Comparison of ENCODE assay signal across 22 cellular contexts in the genomic region with DNA sequence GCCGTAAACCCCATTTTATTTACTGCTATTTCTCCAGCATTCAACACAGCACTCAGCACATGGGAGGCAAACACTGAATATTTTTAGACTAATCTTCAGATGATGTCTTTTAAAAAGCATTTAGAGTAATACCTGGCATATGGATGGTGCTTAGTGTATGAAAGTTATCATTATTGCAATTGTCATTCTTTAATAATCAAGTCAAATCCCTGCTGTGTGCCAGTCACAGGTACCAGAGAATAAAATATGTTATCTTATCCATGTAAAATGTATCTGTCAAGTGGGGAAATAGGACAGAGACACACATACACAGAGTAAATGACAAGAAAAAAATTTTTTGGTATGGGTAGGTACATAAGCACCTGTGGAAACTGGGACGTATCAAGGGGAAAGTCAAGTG. TPM values are rescaled to one million over a fixed set of nuclear protein-coding genes. Genes with fewer than 3 reads are reported as not detected.
"Had no signal": no experiment of that assay in that cellular context is flagged by ENCODE, and none has a peak within 500 bp of the region (broad histone marks: within the 10 kb centered on the region; RNA-seq: fewer than 3 reads in every experiment).

No MANE protein-coding gene starts in this region.

- FAIRE-seq: keratinocyte had no signal

- H3K9me3 ChIP-seq: ascending aorta, colonic mucosa, left lung, ovary, psoas muscle, tibial artery had no signal

- H3K4me3 ChIP-seq: ascending aorta, colonic mucosa, left lung, ovary, psoas muscle, tibial artery had no signal

- H3K4me1 ChIP-seq: colonic mucosa, psoas muscle, tibial artery had no signal

- H3K27me3 ChIP-seq: ascending aorta, colonic mucosa, foreskin keratinocyte, left lung, ovary, tibial artery had no signal

- H3K27ac Mint-ChIP-seq: mesothelial cell of epicardium had no signal

- H3K27me3 Mint-ChIP-seq: central memory CD8-positive, alpha-beta T cell had no signal

- H3K4me1 Mint-ChIP-seq: mesothelial cell of epicardium, neural crest cell had no signal

- ATAC-seq: foreskin keratinocyte; left lung; psoas muscle; stimulated activated naive CD8-positive, alpha-beta T cell treated with anti-CD3 and anti-CD28 coated beads, Interleukin-15, Interleukin-2, amounts not matched to agents 100 U/mL and 50 U/mL, for 24 hours had no signal

- DNase-seq: activated CD4-positive, CD25-positive, alpha-beta regulatory T cell treated with anti-CD3 and anti-CD28 coated beads, Interleukin-2, amount 50 U/mL, for 72 hours; activated gamma-delta T cell; colonic mucosa; foreskin keratinocyte; hippocampal formation; left lung; ovary; psoas muscle; right cardiac atrium; stimulated activated naive CD8-positive, alpha-beta T cell treated with anti-CD3 and anti-CD28 coated beads, Interleukin-15, Interleukin-2, amounts not matched to agents 100 U/mL and 50 U/mL, for 24 hours; tibial artery had no signal

- H3K27ac ChIP-seq: ascending aorta, colonic mucosa, foreskin keratinocyte, ovary, psoas muscle, tibial artery, VCaP had no signal

- H3K36me3 Mint-ChIP-seq: mesothelial cell of epicardium had no signal

- H3K9me3 Mint-ChIP-seq: central memory CD8-positive, alpha-beta T cell; mesothelial cell of epicardium; neural crest cell had no signal

- H3K36me3 ChIP-seq: ascending aorta, colonic mucosa, ovary, tibial artery had no signal

- H3K4me3 Mint-ChIP-seq: central memory CD8-positive, alpha-beta T cell; mesothelial cell of epicardium; neural crest cell had no signal

RNA-seq across cellular contexts. Expression of gene ANKRD22, which starts 18.5 kb away (rescaled TPM):
- total RNA-seq: ascending aorta, lung microvascular endothelial cell, neural crest cell, psoas muscle, skeletal muscle tissue had no signal
- polyA plus RNA-seq: fibroblast of lung, right cardiac atrium had no signal

RNA-seq across cellular contexts. Expression of gene LIPM, which starts 30.6 kb away (rescaled TPM):
- total RNA-seq: ascending aorta, colonic mucosa, epithelial cell of proximal tubule, fibroblast of lung, left lung, lung microvascular endothelial cell, mesothelial cell of epicardium, neural crest cell, ovary, psoas muscle, right cardiac atrium, urinary bladder had no signal
- polyA plus RNA-seq: fibroblast of lung, ovary, psoas muscle, right cardiac atrium, urinary bladder had no signal
